ENCODE assay signal across 14 cellular contexts in the genomic region with DNA sequence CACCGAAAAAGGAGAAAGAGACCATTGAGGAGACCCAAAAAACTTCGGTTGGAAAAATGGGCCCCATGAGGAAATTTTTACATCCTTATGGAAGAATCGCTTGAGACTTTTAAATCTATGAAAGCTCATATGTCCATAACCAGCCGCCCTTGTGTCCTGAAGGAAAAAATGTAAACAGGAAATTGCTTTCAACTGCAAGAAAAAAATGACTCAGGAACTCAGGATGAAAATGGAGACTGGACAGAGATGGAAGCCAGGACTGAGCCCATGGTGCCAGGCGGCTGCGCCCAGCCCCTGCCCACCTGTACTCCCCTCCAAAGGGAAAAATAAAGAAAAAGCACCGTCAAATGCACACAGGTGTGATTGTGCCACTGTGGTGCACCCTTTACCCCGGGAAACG.
A peak's percentile ranks its signal among the peaks of the same experiment; 100 is the strongest.
DNase-seq lines count a peak whose midpoint lies in the region; ATAC-seq and TF ChIP-seq lines count a peak whose summit lies in the region.
"Had no signal": no experiment of that assay in that cellular context is flagged by ENCODE, and none has a peak within 500 bp of the region (broad histone marks: within the 10 kb centered on the region; RNA-seq: fewer than 3 reads in every experiment).

No MANE protein-coding gene starts in this region.

- H3K9me3 ChIP-seq in SJSA1 (replicated peaks): no peaks in the 10 kb centered on the region
- H3K9me3 ChIP-seq: ovary, SJCRH30 had no signal

- H3K27me3 ChIP-seq in ACC112 (ENCODE audit: insufficient read depth, low read length): no peaks in the 10 kb centered on the region
- H3K27me3 ChIP-seq in SJSA1 (replicated peaks): no peaks in the 10 kb centered on the region
- H3K27me3 ChIP-seq: ovary had no signal

- ATAC-seq in GM19035 (IDR thresholded peaks at IDR 0.05; ENCODE audit: unreplicated experiment): no peak
- no peak for ATAC-seq in HG02840 (IDR thresholded peaks at IDR 0.05; ENCODE audit: low FRiP score, unreplicated experiment)
- ATAC-seq in HG02610 (IDR thresholded peaks at IDR 0.05; ENCODE audit: unreplicated experiment): no peak
- ATAC-seq: activated CD4-positive, CD25-positive, alpha-beta regulatory T cell treated with anti-CD3 and anti-CD28 coated beads, Interleukin-2, amount 50 U/mL, for 24 hours had no signal

- H3K4me1 ChIP-seq in ACC112 (ENCODE audit: control insufficient read depth, insufficient read depth, low read length, unreplicated experiment) (peaks cover 16% of the 10 kb centered on the region), SJSA1 (replicated peaks) (peaks cover 18% of the 10 kb centered on the region)
- H3K4me1 ChIP-seq: SJCRH30 had no signal

- H2AFZ ChIP-seq in ACC112 (ENCODE audit: low read length, unreplicated experiment): peak overlapping the region; percentile 59

- no peak overlapping the region for H3K27ac ChIP-seq in ACC112 (ENCODE audit: low read depth, low read length)
- H3K27ac ChIP-seq in SJSA1: peak overlapping the region; percentile 78
- H3K27ac ChIP-seq: ovary, SJCRH30 had no signal

- intact Hi-C loops in posterior cingulate gyrus (cut with DNase I): no loop called here

- H3K36me3 ChIP-seq in ACC112 (ENCODE audit: insufficient read depth, low read length): no peaks in the 10 kb centered on the region
- no peaks in the 10 kb centered on the region for H3K36me3 ChIP-seq in SJSA1
- H3K36me3 ChIP-seq: ovary, SJCRH30 had no signal

- H3K79me2 ChIP-seq in ACC112 (ENCODE audit: control insufficient read depth, insufficient read depth, low read length, unreplicated experiment): no peaks in the 10 kb centered on the region

- TF ChIP-seq CTCF in fibroblast of pulmonary artery (IDR thresholded peaks at IDR 0.05; ENCODE audit: low read length, missing control alignments): no peak

- DNase-seq in GM03348 (ENCODE audit: low spot score): peak; percentile 48
- DNase-seq in SJSA1 (ENCODE audit: low read depth in 1 of 2, low spot score in 2 of 2): peak in 1 of 2 experiments; percentile 56
- DNase-seq in fibroblast of pulmonary artery (ENCODE audit: low read depth): peak; percentile 41
- DNase-seq in posterior cingulate gyrus: no peak
- DNase-seq: cerebellar nuclear complex, GDM1, T-helper 9 cell had no signal

- H3K4me3 ChIP-seq in ACC112 (ENCODE audit: low read depth, low read length) (no peak overlapping the region; the same call in 1 of the 2 replicates), SJSA1 (no peak overlapping the region), fibroblast of pulmonary artery (replicated peaks; ENCODE audit: low read depth, low read length) (no peak overlapping the region)
- H3K4me3 ChIP-seq: ovary, SJCRH30 had no signal

Comparison
In these comparisons a context has a peak if more than half of its experiments do, and no peak if none do; other contexts are left out.
1. DNase-seq: peak in GM03348 (single experiment) and fibroblast of pulmonary artery (single experiment); none in posterior cingulate gyrus (0 of 10).